11 cellular contexts compared by ENCODE assay signal in the genomic region with DNA sequence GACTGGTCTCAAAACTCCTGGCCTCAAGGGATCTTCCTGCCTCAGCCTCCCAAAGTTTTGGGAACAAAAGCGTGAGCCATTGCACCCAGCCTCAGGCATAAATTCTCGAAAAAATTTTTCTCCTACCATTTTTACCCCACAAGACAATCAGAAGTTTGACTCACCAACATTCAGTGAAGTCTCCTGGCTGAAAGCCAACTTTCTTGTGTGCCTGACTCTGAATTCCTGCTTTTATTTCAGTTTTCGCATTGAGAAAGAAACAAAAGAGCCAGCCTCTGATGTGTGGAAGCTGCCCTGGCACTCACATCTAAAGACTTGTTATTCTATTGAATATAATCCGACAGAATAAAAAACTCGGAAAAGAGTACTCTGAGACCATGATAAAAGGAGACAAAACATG.
DNase-seq lines count a peak whose midpoint lies in the region; ATAC-seq and TF ChIP-seq lines count a peak whose summit lies in the region.
"Had no signal": no experiment of that assay in that cellular context is flagged by ENCODE, and none has a peak within 500 bp of the region (broad histone marks: within the 10 kb centered on the region; RNA-seq: fewer than 3 reads in every experiment).

No MANE protein-coding gene starts in this region.

- ATAC-seq in GM21737 (IDR thresholded peaks at IDR 0.05; ENCODE audit: unreplicated experiment): no peak
- ATAC-seq in HG02571 (IDR thresholded peaks at IDR 0.05; ENCODE audit: unreplicated experiment): no peak
- ATAC-seq in GM18867 (IDR thresholded peaks at IDR 0.05; ENCODE audit: unreplicated experiment): no peak

- H3K27ac ChIP-seq in AG04450 (ENCODE audit: low read depth, low read length) (no peak overlapping the region), cingulate gyrus (ENCODE audit: low read depth, low read length) (peak overlapping the region; percentile 12)

- POLR2A ChIA-PET in AG04450 (lab: Yijun Ruan, JAX): no interaction called here

- CTCF ChIA-PET in AG04450 (lab: Charles Lee): no interaction called here

- no peak overlapping the region for H3K4me3 ChIP-seq in AG04450 (ENCODE audit: low read depth, low read length)

- TF ChIP-seq CTCF in AG04450 (IDR thresholded peaks at IDR 0.05; ENCODE audit: low read depth, low read length): no peak

- DNase-seq in AG04450 (ENCODE audit: low read depth, low spot score) (peak; percentile 26), NCI-H1105 (lab: John Stamatoyannopoulos, UW) (peak; percentile 31), kidney glomerular epithelial cell (lab: John Stamatoyannopoulos, UW) (peak; percentile 22), NCI-H2081 (lab: John Stamatoyannopoulos, UW) (no peak)
- DNase-seq: activated CD4-positive, alpha-beta memory T cell treated with anti-CD3 and anti-CD28 coated beads for 36 hours; activated naive CD4-positive, alpha-beta T cell treated with anti-CD3 and anti-CD28 coated beads, Interleukin-2, amount 10 ng/mL, durations not matched to agents 7 days and 5 days; HCEC 1CT had no signal

- H3K27me3 ChIP-seq in AG04450 (ENCODE audit: control insufficient read depth, insufficient read depth, low read length): no peaks in the 10 kb centered on the region

- H3K9me3 ChIP-seq in AG04450 (ENCODE audit: control insufficient read depth, insufficient read depth, low read length): no peaks in the 10 kb centered on the region

Comparison
In these comparisons a context has a peak if more than half of its experiments do, and no peak if none do; other contexts are left out.
1. DNase-seq: peak in AG04450 (single experiment), NCI-H1105 (single experiment) and kidney glomerular epithelial cell (single experiment); none in NCI-H2081 (0 of 2).